In the genomic region with DNA sequence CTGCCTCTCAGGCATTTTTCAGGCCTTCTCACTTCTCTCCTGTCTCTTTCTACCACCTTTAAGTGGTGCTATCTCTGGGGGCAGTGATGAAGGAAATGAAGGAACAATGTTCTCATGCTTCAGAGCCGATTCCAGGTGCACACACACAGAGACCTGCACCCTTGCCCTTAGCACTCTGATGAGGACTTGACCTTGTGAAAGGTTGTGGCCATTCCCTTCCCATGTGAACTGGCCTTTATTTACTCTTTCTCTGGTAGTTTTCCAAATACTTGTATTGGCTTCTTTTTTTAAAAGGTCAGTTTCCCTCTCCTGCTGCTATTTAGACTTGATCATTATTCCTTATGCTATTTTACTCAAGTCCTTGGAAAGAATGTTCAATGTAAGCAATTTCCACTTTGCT, we compare ENCODE assay signal across 16 cellular contexts.
DNase-seq lines count a peak whose midpoint lies in the region; ATAC-seq lines count a peak whose summit lies in the region.
"Had no signal": no experiment of that assay in that cellular context is flagged by ENCODE, and none has a peak within 500 bp of the region (broad histone marks: within the 10 kb centered on the region; RNA-seq: fewer than 3 reads in every experiment).

No MANE protein-coding gene starts in this region.

- DNase-seq in left lobe of liver (ENCODE audit: low spot score) (peak; percentile 77), mesenchymal stem cell (peak; percentile 16), sciatic nerve (ENCODE audit: low spot score) (no peak), AG20443 (ENCODE audit: low spot score) (no peak)
- DNase-seq: ACHN; AML-193; CD4-positive, alpha-beta memory T cell; DMS153; DMS79 treated with DMSO at 0.1 percent for 48 hours; GF-D8; KBM-7 had no signal

- no peak overlapping the region for H2BK5ac ChIP-seq in mesenchymal stem cell (ENCODE audit: low read depth, low read length, poor library complexity, severe bottlenecking)

- no peak overlapping the region for H3K4ac ChIP-seq in mesenchymal stem cell (ENCODE audit: low read depth in 1 of 2, low read length in 2 of 2)

- H3K79me1 ChIP-seq in mesenchymal stem cell (replicated peaks; ENCODE audit: low read length, poor library complexity, severe bottlenecking) = no peaks in the 10 kb centered on the region

- WGBS in mesenchymal stem cell = 80% methylated on average over 1 of the region's 1 CpG

- no peak overlapping the region for H3K9ac ChIP-seq in mesenchymal stem cell (ENCODE audit: low read length)

- no peaks in the 10 kb centered on the region for H3K4me1 ChIP-seq in mesenchymal stem cell (ENCODE audit: control insufficient read depth, insufficient read depth, low read depth, low read length)
- H3K4me1 ChIP-seq: HAP-1 had no signal

- H4K91ac ChIP-seq in mesenchymal stem cell (ENCODE audit: low read length) = no peak overlapping the region

- no peak overlapping the region for H2BK120ac ChIP-seq in mesenchymal stem cell (ENCODE audit: low read depth, low read length)

- no peak overlapping the region for H2AK5ac ChIP-seq in mesenchymal stem cell (ENCODE audit: low read length, severe bottlenecking)

- no peaks in the 10 kb centered on the region for H3K36me3 ChIP-seq in mesenchymal stem cell (ENCODE audit: control insufficient read depth in 1 of 2, insufficient read depth in 2 of 2, low read depth in 1 of 2, low read length in 2 of 2)
- H3K36me3 ChIP-seq: HAP-1 had no signal

- peak overlapping the region in 1 of 2 experiments; percentile 34 for H3K18ac ChIP-seq in mesenchymal stem cell (ENCODE audit: low read depth in 1 of 2, low read length in 2 of 2)

- H3K4me3 ChIP-seq in mesenchymal stem cell (ENCODE audit: insufficient read depth in 1 of 2, low read depth in 1 of 2, low read length in 2 of 2) = no peak overlapping the region
- H3K4me3 ChIP-seq: HAP-1 had no signal

- no peak overlapping the region for H2BK15ac ChIP-seq in mesenchymal stem cell (ENCODE audit: low read depth, poor library complexity, severe bottlenecking)

- peak overlapping the region in 1 of 2 experiments; percentile 65 for H3K14ac ChIP-seq in mesenchymal stem cell (ENCODE audit: low read length in 2 of 2)

- H3K27ac ChIP-seq in mesenchymal stem cell (ENCODE audit: low read length, poor library complexity, severe bottlenecking) = no peak overlapping the region
- H3K27ac ChIP-seq: C4-2B, HL-60 had no signal

- H2AFZ ChIP-seq in mesenchymal stem cell (ENCODE audit: low read depth, low read length) = no peak overlapping the region

- no peak overlapping the region for H2BK12ac ChIP-seq in mesenchymal stem cell (ENCODE audit: low read length in 2 of 2)

- no peaks in the 10 kb centered on the region for H3K9me3 ChIP-seq in mesenchymal stem cell (ENCODE audit: control insufficient read depth, low read length)
- H3K9me3 ChIP-seq: HAP-1 had no signal

- no peak overlapping the region for H3K23ac ChIP-seq in mesenchymal stem cell (ENCODE audit: low read length in 2 of 2)

- no peak overlapping the region for H3K4me2 ChIP-seq in mesenchymal stem cell (ENCODE audit: low read length, poor library complexity, severe bottlenecking)

- H4K8ac ChIP-seq in mesenchymal stem cell (ENCODE audit: low read length) = no peak overlapping the region

- intact Hi-C loops in sciatic nerve (cut with DNase I) = no loop called here

- no peaks in the 10 kb centered on the region for H3K27me3 ChIP-seq in mesenchymal stem cell (ENCODE audit: control insufficient read depth in 1 of 2, insufficient read depth in 1 of 2, low read length in 2 of 2)

- ATAC-seq in left lobe of liver = peak; percentile 89
- ATAC-seq in sciatic nerve = peak; percentile 69
- ATAC-seq in GM21723 (IDR thresholded peaks at IDR 0.05; ENCODE audit: unreplicated experiment) = no peak
- ATAC-seq in GM19467 (IDR thresholded peaks at IDR 0.05; ENCODE audit: unreplicated experiment) = no peak

Comparison
In these comparisons a context has a peak if more than half of its experiments do, and no peak if none do; other contexts are left out.
1. ATAC-seq: peak in left lobe of liver (single experiment) and sciatic nerve (single experiment); none in GM21723 (single experiment) and GM19467 (single experiment).
2. DNase-seq: peak in left lobe of liver (single experiment) and mesenchymal stem cell (single experiment); none in sciatic nerve (single experiment) and AG20443 (single experiment).